16 cellular contexts compared by ENCODE assay signal in the genomic region with DNA sequence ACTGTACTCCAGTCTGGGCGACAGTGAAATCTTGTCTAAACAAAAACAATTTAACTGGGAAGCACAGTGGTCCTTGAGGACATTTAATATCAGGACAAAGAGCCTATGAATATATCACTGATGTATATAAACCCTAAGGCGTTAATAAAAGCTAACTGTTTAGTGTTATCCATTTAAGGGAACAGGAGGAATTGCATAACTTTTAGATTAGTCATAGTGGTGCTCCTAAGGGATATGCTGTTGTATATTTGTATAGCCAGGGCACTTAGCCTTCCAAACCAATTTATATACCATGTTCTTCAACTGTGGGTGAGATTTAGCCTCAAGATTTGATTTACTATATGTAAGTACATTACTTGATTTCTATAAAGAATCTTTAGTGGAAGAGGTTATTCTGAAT. TPM values are rescaled to one million over a fixed set of nuclear protein-coding genes. Genes with fewer than 3 reads are reported as not detected.
DNase-seq lines count a peak whose midpoint lies in the region; ATAC-seq, FAIRE-seq and TF ChIP-seq lines count a peak whose summit lies in the region.
"Had no signal": no experiment of that assay in that cellular context is flagged by ENCODE, and none has a peak within 500 bp of the region (broad histone marks: within the 10 kb centered on the region; RNA-seq: fewer than 3 reads in every experiment).

No MANE protein-coding gene starts in this region.

- 0 out of 3 replicates have a peak overlapping the region, but pooled peaks have one; percentile 6 for H3K4me2 ChIP-seq in A549

- FAIRE-seq in A549 (lab: Jason Lieb, UNC) (no peak), H54 (lab: Jason Lieb, UNC) (peak; percentile 6)

- POLR2A ChIA-PET in A549 (lab: Yijun Ruan, JAX), result no interaction called here

- TF ChIP-seq RAD21 in A549 (conservative IDR thresholded peaks at IDR 0.05 in 1 of 2, IDR thresholded peaks at IDR 0.05 in 1 of 2), result no peak

- 0 out of 6 replicates have a peak overlapping the region, but pooled peaks of 1 of the 2 experiments have one; percentile 22 for H3K27ac ChIP-seq in A549
- H3K27ac ChIP-seq: BLaER1 treated with 17β-estradiol and CSF1 and Interleukin-3, amounts not matched to agents 10 nM and 100 nM; gastrocnemius medialis had no signal

- H3K27me3 ChIP-seq in H7 (ENCODE audit: control insufficient read depth, insufficient read depth, low read length), result no peaks in the 10 kb centered on the region
- H3K27me3 ChIP-seq: BLaER1 treated with 17β-estradiol and CSF1 and Interleukin-3, amounts not matched to agents 10 nM and 100 nM; gastrocnemius medialis had no signal

- no peak overlapping the region for H3K4me3 ChIP-seq in A549
- no peak overlapping the region for H3K4me3 ChIP-seq in H7 (ENCODE audit: insufficient read depth, low read depth, low read length)
- H3K4me3 ChIP-seq: BLaER1 treated with 17β-estradiol and CSF1 and Interleukin-3, amounts not matched to agents 10 nM and 100 nM; gastrocnemius medialis had no signal

- CTCF ChIA-PET in A549 (lab: Yijun Ruan, JAX), result no interaction called here

- WGBS in A549 (ENCODE audit: missing lambda C conversion rate), result 44% methylated on average over 2 of the region's 2 CpGs

- DNase-seq in A549 (ENCODE audit: low read depth in 1 of 2, low spot score in 1 of 2), result peak in 1 of 2 experiments; percentile 7
- DNase-seq in H54 (ENCODE audit: insufficient read length, low spot score), result peak; percentile 14
- DNase-seq in amniotic epithelial cell (ENCODE audit: low read depth), result peak; percentile 57
- peak; percentile 23 for DNase-seq in glomerular visceral epithelial cell (ENCODE audit: extremely low spot score)
- no peak for DNase-seq in AML-193 (lab: John Stamatoyannopoulos, UW)
- DNase-seq in amygdala (lab: John Stamatoyannopoulos, UW), result no peak
- DNase-seq in H7, result no peak
- no peak for DNase-seq in NCI-H2196 (lab: John Stamatoyannopoulos, UW; ENCODE audit: unreplicated experiment)
- DNase-seq: activated CD4-positive, alpha-beta T cell treated with anti-CD3 and anti-CD28 coated beads for 48 hours; activated effector memory CD4-positive, alpha-beta T cell treated with Interleukin-2 at 50 U/mL for 16 hours; gastrocnemius medialis; NCI-H1436; NK-92 treated with Interleukin-12 subunit alpha and Interleukin-12 subunit beta, amount 100 ng/mL, for 24 hours; T-helper 1 cell had no signal

- peaks cover 27% of the 10 kb centered on the region for H3K36me3 ChIP-seq in H7 (replicated peaks; ENCODE audit: control insufficient read depth, insufficient read depth, low read length)

- no peak for ATAC-seq in A549
- ATAC-seq: gastrocnemius medialis, left lobe of liver had no signal

- H3K4me1 ChIP-seq in A549, result peaks cover 18% of the 10 kb centered on the region

- H3K9me3 ChIP-seq in A549, result no peaks in the 10 kb centered on the region
- H3K9me3 ChIP-seq: BLaER1 treated with 17β-estradiol and CSF1 and Interleukin-3, amounts not matched to agents 10 nM and 100 nM; gastrocnemius medialis had no signal

- TF ChIP-seq EP300 in A549 (IDR thresholded peaks at IDR 0.05), result no peak

- TF ChIP-seq CTCF in A549 (IDR thresholded peaks at IDR 0.05), result no peak

- no peak for TF ChIP-seq POLR2A in A549 (IDR thresholded peaks at IDR 0.05; ENCODE audit: low read length)
- no peak for TF ChIP-seq POLR2A in H54 (IDR thresholded peaks at IDR 0.05; ENCODE audit: low read depth, low read length)

TF ChIP-seq in A549, 52 proteins besides CTCF, POLR2A, EP300 and RAD21:
- TF ChIP-seq JUN (IDR thresholded peaks at IDR 0.05), result no peak
- TF ChIP-seq CEBPB (IDR thresholded peaks at IDR 0.05), result peak in 1 of 2 experiments; percentile 51; a peak in 1 of 4 replicates
- no peak for TF ChIP-seq MAZ (IDR thresholded peaks at IDR 0.05; ENCODE audit: borderline replicate concordance, low read depth, low read length)
- TF ChIP-seq, protein P1, sequence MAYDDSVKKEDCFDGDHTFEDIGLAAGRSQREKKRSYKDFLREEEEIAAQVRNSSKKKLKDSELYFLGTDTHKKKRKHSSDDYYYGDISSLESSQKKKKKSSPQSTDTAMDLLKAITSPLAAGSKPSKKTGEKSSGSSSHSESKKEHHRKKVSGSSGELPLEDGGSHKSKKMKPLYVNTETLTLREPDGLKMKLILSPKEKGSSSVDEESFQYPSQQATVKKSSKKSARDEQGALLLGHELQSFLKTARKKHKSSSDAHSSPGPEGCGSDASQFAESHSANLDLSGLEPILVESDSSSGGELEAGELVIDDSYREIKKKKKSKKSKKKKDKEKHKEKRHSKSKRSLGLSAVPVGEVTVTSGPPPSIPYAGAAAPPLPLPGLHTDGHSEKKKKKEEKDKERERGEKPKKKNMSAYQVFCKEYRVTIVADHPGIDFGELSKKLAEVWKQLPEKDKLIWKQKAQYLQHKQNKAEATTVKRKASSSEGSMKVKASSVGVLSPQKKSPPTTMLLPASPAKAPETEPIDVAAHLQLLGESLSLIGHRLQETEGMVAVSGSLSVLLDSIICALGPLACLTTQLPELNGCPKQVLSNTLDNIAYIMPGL (CRISPR knock-in tag; IDR thresholded peaks at IDR 0.05; ENCODE audit: borderline replicate concordance), result no peak
- no peak for TF ChIP-seq FOSL2 (IDR thresholded peaks at IDR 0.05)
- peak; percentile 15; the same call in 1 of the 2 replicates for TF ChIP-seq FOSL2 (CRISPR knock-in tag; IDR thresholded peaks at IDR 0.05)
- TF ChIP-seq SMC3 (IDR thresholded peaks at IDR 0.05), result no peak
- TF ChIP-seq ZC3H11A (IDR thresholded peaks at IDR 0.05), result no peak

RNA-seq across cellular contexts. Expression of a gene that starts 3.0 kb away (rescaled TPM):
- 47.0 and 64.5 TPM in 2 replicates for polyA plus RNA-seq in A549 (2011; rRNA removed)
- polyA plus RNA-seq in A549 (2012; cell fraction: cytosol; rRNA removed), result 15.7 and 16.0 TPM in 2 replicates
- polyA plus RNA-seq in A549 (2012; cell fraction: nucleus; rRNA removed), result 6.1 and 9.5 TPM in 2 replicates
- polyA plus RNA-seq in A549 (2017; fragmentation: RNase III; extraction: RNeasy Plus Mini Kit Qiagen cat#74134 plus additional on column Dnase treatment), result 35.2 to 39.0 TPM (median 38.8 TPM) in 3 replicates
- 20.1 and 24.1 TPM in 2 replicates for polyA minus RNA-seq in A549 (2011; rRNA and poly(A)+ RNA removed)
- 85.7 and 112 TPM in 2 replicates for total RNA-seq in H7 (2014; rRNA removed; shearing (Covaris generic))

RNA-seq across cellular contexts. Expression of a gene that starts 29.3 kb away (rescaled TPM):
- polyA plus RNA-seq in A549 (2011; rRNA removed) (197 and 283 TPM in 2 replicates), A549 (2017; fragmentation: RNase III; extraction: RNeasy Plus Mini Kit Qiagen cat#74134 plus additional on column Dnase treatment) (83.8 to 92.1 TPM (median 89.6 TPM) in 3 replicates)
- 46.9 and 47.2 TPM in 2 replicates for polyA plus RNA-seq in A549 (2012; cell fraction: cytosol; rRNA removed)
- polyA plus RNA-seq in A549 (2012; cell fraction: nucleus; rRNA removed), result 66.0 and 90.3 TPM in 2 replicates
- polyA minus RNA-seq in A549 (2011; rRNA and poly(A)+ RNA removed), result 536 and 572 TPM in 2 replicates
- total RNA-seq in H7 (2014; rRNA removed; shearing (Covaris generic)), result 143 and 184 TPM in 2 replicates

RNA-seq across cellular contexts. Expression of a gene that starts 52.7 kb away (rescaled TPM):
- polyA plus RNA-seq in A549 (2011; rRNA removed), result 132 and 138 TPM in 2 replicates
- 62.8 and 79.9 TPM in 2 replicates for polyA plus RNA-seq in A549 (2012; cell fraction: cytosol; rRNA removed)
- 21.9 and 35.8 TPM in 2 replicates for polyA plus RNA-seq in A549 (2012; cell fraction: nucleus; rRNA removed)
- 106 to 112 TPM (median 108 TPM) in 3 replicates for polyA plus RNA-seq in A549 (2017; fragmentation: RNase III; extraction: RNeasy Plus Mini Kit Qiagen cat#74134 plus additional on column Dnase treatment)
- polyA minus RNA-seq in A549 (2011; rRNA and poly(A)+ RNA removed), result 70.8 and 80.8 TPM in 2 replicates
- 87.9 and 113 TPM in 2 replicates for total RNA-seq in H7 (2014; rRNA removed; shearing (Covaris generic))

RNA-seq across cellular contexts. Expression of a gene that starts 58.7 kb away (rescaled TPM):
- polyA plus RNA-seq in A549 (2011; rRNA removed) (0.19 and 0.28 TPM in 2 replicates), A549 (2017; fragmentation: RNase III; extraction: RNeasy Plus Mini Kit Qiagen cat#74134 plus additional on column Dnase treatment) (0.12 to 0.13 TPM in 2 of 3 replicates, not detected in the other)
- polyA plus RNA-seq in A549 (2012; cell fraction: cytosol; rRNA removed), result 0.04 and 0.09 TPM in 2 replicates
- polyA plus RNA-seq in A549 (2012; cell fraction: nucleus; rRNA removed), result 0.08 TPM in 1 of 2 replicates, not detected in the other
- polyA minus RNA-seq in A549 (2011; rRNA and poly(A)+ RNA removed), result not detected in 2 replicates
- total RNA-seq in H7 (2014; rRNA removed; shearing (Covaris generic)), result not detected in 2 replicates
- total RNA-seq: gastrocnemius medialis, left lobe of liver had no signal

Comparison
In these comparisons a context has a peak if more than half of its experiments do, and no peak if none do; other contexts are left out.
1. DNase-seq: peak in H54 (single experiment), amniotic epithelial cell (single experiment) and glomerular visceral epithelial cell (single experiment); none in AML-193 (0 of 2), amygdala (0 of 56), H7 (single experiment) and NCI-H2196 (single experiment).